1 cellular context compared by ENCODE assay signal in the genomic region with DNA sequence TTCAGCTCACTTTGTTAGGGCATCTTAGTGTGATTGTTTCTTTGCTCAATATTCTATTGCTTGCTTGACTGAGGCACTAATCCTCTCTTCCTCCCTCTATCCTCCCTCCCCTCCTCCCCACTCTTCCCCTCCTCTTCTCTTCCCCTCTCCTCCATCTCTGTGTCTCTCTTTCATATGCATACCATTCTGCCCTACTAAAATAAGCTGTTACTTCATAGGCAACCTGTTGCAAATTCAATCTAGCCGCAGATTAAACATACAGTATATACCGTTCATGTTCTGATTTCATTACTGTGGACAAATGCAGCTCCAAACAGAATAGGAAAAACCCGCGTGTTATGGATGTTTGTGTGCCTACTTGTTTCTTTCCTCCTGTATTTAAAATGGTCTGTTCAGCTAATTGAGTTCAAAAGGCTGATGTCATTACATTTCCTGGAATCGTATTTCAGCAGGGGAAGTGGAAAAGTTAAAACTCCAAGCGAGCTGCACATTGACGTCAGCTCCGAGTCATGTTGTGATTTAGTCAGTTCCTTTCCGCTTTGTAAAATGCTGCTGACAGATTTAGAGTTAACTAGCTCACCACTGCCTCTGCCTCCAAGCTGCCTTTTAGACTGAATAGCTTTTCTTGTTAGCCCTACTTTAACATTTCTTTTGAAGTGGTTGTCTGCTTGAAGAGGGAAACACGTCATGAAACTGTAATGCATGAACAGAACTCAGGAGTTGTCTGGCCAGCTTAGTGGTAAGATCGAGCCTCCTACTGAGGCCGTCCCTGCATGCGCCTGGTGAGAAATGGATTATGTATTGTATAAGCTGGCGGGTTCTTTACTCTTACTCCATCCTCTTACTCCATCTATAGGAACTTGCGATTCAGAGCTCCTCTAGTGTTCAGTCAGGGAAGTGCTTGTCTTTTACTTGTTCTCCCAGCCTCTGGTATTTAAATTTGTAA.
TF ChIP-seq lines count a peak whose summit lies in the region.

No MANE protein-coding gene starts in this region.

TF ChIP-seq in IMR-90, 13 proteins besides CTCF, POLR2A, EP300 and RAD21:
- TF ChIP-seq FOS (IDR thresholded peaks at IDR 0.05; ENCODE audit: low read depth, low read length) = no peak; the same call in 1 of the 2 replicates
- no peak for TF ChIP-seq RFX5 (IDR thresholded peaks at IDR 0.05; ENCODE audit: low read depth, low read length)
- TF ChIP-seq NFE2L2 (IDR thresholded peaks at IDR 0.05; ENCODE audit: low read depth, low read length) = no peak
- TF ChIP-seq, protein P1, sequence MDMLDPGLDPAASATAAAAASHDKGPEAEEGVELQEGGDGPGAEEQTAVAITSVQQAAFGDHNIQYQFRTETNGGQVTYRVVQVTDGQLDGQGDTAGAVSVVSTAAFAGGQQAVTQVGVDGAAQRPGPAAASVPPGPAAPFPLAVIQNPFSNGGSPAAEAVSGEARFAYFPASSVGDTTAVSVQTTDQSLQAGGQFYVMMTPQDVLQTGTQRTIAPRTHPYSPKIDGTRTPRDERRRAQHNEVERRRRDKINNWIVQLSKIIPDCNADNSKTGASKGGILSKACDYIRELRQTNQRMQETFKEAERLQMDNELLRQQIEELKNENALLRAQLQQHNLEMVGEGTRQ (IDR thresholded peaks at IDR 0.05; ENCODE audit: low read depth, low read length) = no peak
- peak; percentile 47 for TF ChIP-seq SMC3 (IDR thresholded peaks at IDR 0.05; ENCODE audit: low read depth, low read length)
- no peak for TF ChIP-seq RCOR1 (IDR thresholded peaks at IDR 0.05; ENCODE audit: insufficient replicate concordance, low read length)
- TF ChIP-seq ELK1 (IDR thresholded peaks at IDR 0.05; ENCODE audit: borderline replicate concordance, low read depth, low read length) = no peak
- no peak for TF ChIP-seq MAZ (IDR thresholded peaks at IDR 0.05; ENCODE audit: borderline replicate concordance, low read depth, low read length)
- TF ChIP-seq MXI1 (IDR thresholded peaks at IDR 0.05; ENCODE audit: borderline replicate concordance, low read depth, low read length) = no peak
- 0 out of 2 replicates have a peak, but pooled peaks have one; percentile 29 for TF ChIP-seq CHD1 (IDR thresholded peaks at IDR 0.05; ENCODE audit: low read depth, low read length)
- TF ChIP-seq CEBPB (IDR thresholded peaks at IDR 0.05; ENCODE audit: low read depth, low read length) = peak; percentile 66
- TF ChIP-seq BHLHE40 (IDR thresholded peaks at IDR 0.05; ENCODE audit: low read depth, low read length) = no peak
- peak; percentile 70 for TF ChIP-seq MAFK (IDR thresholded peaks at IDR 0.05; ENCODE audit: low read depth, low read length)
